In the genomic region with DNA sequence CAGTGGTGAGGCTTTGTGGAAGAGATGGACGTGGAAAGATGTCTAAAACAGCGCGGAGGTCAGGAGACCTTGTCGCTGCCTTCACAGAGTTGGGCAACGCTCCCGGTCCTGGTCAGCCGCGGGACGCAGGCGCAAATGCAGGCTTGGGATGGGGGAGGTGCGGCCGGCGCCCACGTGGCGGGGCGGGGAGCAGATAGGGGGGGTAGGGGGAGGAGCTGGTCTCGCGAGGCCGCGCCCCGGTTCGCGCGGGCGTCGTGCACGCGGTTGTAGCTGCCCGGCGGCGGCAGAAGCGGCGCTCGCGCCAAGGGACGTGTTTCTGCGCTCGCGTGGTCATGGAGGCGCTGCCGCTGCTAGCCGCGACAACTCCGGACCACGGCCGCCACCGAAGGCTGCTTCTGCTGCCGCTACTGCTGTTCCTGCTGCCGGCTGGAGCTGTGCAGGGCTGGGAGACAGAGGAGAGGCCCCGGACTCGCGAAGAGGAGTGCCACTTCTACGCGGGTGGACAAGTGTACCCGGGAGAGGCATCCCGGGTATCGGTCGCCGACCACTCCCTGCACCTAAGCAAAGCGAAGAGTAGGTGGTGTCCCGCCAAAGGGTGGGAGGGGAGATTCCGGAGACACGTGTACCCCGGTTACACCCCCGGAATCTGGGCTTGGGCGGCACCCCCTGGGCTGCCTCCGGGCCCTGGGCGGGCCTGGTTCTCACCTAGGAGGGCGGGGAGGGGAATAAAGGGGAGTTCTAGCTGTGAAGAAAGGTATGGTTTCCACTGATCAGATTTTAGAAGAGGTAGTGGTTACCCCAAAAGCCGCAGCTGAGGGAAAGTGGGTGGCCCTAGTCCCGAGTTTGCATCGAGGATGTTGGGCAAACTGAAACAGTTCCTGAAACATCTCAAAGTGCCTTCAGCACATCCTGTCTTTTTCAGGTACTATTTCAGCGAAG, we compare ENCODE assay signal across 1 cellular context.
TF ChIP-seq lines count a peak whose summit lies in the region.

Gene PRDX4, plus strand, starts transcription at position 255 of the 939 bp plus-strand sequence. Its CDS starts 78 bp downstream, at position 333.

TF ChIP-seq in K562, 482 proteins besides CTCF, POLR2A, EP300 and RAD21 (continued from another document and continues in another):
- TF ChIP-seq, protein P1, sequence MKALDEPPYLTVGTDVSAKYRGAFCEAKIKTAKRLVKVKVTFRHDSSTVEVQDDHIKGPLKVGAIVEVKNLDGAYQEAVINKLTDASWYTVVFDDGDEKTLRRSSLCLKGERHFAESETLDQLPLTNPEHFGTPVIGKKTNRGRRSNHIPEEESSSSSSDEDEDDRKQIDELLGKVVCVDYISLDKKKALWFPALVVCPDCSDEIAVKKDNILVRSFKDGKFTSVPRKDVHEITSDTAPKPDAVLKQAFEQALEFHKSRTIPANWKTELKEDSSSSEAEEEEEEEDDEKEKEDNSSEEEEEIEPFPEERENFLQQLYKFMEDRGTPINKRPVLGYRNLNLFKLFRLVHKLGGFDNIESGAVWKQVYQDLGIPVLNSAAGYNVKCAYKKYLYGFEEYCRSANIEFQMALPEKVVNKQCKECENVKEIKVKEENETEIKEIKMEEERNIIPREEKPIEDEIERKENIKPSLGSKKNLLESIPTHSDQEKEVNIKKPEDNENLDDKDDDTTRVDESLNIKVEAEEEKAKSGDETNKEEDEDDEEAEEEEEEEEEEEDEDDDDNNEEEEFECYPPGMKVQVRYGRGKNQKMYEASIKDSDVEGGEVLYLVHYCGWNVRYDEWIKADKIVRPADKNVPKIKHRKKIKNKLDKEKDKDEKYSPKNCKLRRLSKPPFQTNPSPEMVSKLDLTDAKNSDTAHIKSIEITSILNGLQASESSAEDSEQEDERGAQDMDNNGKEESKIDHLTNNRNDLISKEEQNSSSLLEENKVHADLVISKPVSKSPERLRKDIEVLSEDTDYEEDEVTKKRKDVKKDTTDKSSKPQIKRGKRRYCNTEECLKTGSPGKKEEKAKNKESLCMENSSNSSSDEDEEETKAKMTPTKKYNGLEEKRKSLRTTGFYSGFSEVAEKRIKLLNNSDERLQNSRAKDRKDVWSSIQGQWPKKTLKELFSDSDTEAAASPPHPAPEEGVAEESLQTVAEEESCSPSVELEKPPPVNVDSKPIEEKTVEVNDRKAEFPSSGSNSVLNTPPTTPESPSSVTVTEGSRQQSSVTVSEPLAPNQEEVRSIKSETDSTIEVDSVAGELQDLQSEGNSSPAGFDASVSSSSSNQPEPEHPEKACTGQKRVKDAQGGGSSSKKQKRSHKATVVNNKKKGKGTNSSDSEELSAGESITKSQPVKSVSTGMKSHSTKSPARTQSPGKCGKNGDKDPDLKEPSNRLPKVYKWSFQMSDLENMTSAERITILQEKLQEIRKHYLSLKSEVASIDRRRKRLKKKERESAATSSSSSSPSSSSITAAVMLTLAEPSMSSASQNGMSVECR (CRISPR knock-in tag; IDR thresholded peaks at IDR 0.05): peak; percentile 53
- no peak for TF ChIP-seq TEAD2 (tag; IDR thresholded peaks at IDR 0.05)
- TF ChIP-seq HNRNPK (IDR thresholded peaks at IDR 0.05; ENCODE audit: low read depth, low read length, poor library complexity, severe bottlenecking): no peak
- TF ChIP-seq SIN3A (IDR thresholded peaks at IDR 0.05; ENCODE audit: borderline replicate concordance in 2 of 2, control insufficient read depth in 1 of 2, low read depth in 2 of 2, low read length in 2 of 2): no peak; a peak in 1 of 4 replicates
- no peak for TF ChIP-seq ELF1 (tag; IDR thresholded peaks at IDR 0.05)
- TF ChIP-seq THAP12 (CRISPR knock-in tag; IDR thresholded peaks at IDR 0.05): 0 out of 2 replicates have a peak, but pooled peaks have one; percentile 16
- peak; percentile 12 for TF ChIP-seq PHF20 (IDR thresholded peaks at IDR 0.05; ENCODE audit: partially characterized antibody)
- no peak for TF ChIP-seq FOXJ3 (CRISPR knock-in tag; IDR thresholded peaks at IDR 0.05)
- TF ChIP-seq RBM14 (IDR thresholded peaks at IDR 0.05; ENCODE audit: borderline replicate concordance, insufficient read depth, low read depth, low read length): no peak
- no peak for TF ChIP-seq PRPF4 (IDR thresholded peaks at IDR 0.05; ENCODE audit: insufficient read depth, low read depth, low read length, poor library complexity, severe bottlenecking)
- no peak for TF ChIP-seq NFE2 (IDR thresholded peaks at IDR 0.05; ENCODE audit: low read depth)
- no peak for TF ChIP-seq ZNF696 (CRISPR knock-in tag; conservative IDR thresholded peaks at IDR 0.05)
- TF ChIP-seq SMC3 (conservative IDR thresholded peaks at IDR 0.05; ENCODE audit: insufficient read depth, low read depth, low read length): no peak
- no peak for TF ChIP-seq HMG20B (CRISPR knock-in tag; IDR thresholded peaks at IDR 0.05)
- no peak for TF ChIP-seq ZNF175 (CRISPR knock-in tag; IDR thresholded peaks at IDR 0.05; ENCODE audit: low read depth)
- TF ChIP-seq LARP7 (IDR thresholded peaks at IDR 0.05): no peak
- TF ChIP-seq NCOA4 (IDR thresholded peaks at IDR 0.05; ENCODE audit: partially characterized antibody): no peak
- TF ChIP-seq RHOXF2B (CRISPR knock-in tag; conservative IDR thresholded peaks at IDR 0.05): no peak
- TF ChIP-seq HDGF (IDR thresholded peaks at IDR 0.05): no peak
- no peak for TF ChIP-seq MCM2 (IDR thresholded peaks at IDR 0.05; ENCODE audit: low read depth)
- no peak for TF ChIP-seq NR2F6 (CRISPR knock-in tag; IDR thresholded peaks at IDR 0.05)
- TF ChIP-seq ZNF24 (IDR thresholded peaks at IDR 0.05): no peak
- TF ChIP-seq IRF9 (tag; IDR thresholded peaks at IDR 0.05): no peak
- TF ChIP-seq SREBF2 (CRISPR knock-in tag; IDR thresholded peaks at IDR 0.05): no peak
- 0 out of 2 replicates have a peak, but pooled peaks have one; percentile 8 for TF ChIP-seq SMAD3 (CRISPR knock-in tag; conservative IDR thresholded peaks at IDR 0.05)
- TF ChIP-seq, protein P2, sequence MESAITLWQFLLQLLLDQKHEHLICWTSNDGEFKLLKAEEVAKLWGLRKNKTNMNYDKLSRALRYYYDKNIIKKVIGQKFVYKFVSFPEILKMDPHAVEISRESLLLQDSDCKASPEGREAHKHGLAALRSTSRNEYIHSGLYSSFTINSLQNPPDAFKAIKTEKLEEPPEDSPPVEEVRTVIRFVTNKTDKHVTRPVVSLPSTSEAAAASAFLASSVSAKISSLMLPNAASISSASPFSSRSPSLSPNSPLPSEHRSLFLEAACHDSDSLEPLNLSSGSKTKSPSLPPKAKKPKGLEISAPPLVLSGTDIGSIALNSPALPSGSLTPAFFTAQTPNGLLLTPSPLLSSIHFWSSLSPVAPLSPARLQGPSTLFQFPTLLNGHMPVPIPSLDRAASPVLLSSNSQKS (CRISPR knock-in tag; IDR thresholded peaks at IDR 0.05): no peak
- TF ChIP-seq NR2C2 (CRISPR knock-in tag; IDR thresholded peaks at IDR 0.05): 0 out of 2 replicates have a peak, but pooled peaks have one; percentile 28
- TF ChIP-seq NR2C2 (tag; IDR thresholded peaks at IDR 0.05): peak; percentile 55
- TF ChIP-seq, protein P3, sequence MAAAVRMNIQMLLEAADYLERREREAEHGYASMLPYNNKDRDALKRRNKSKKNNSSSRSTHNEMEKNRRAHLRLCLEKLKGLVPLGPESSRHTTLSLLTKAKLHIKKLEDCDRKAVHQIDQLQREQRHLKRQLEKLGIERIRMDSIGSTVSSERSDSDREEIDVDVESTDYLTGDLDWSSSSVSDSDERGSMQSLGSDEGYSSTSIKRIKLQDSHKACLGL (CRISPR knock-in tag; IDR thresholded peaks at IDR 0.05; ENCODE audit: borderline replicate concordance, poor library complexity, severe bottlenecking): no peak
- no peak for TF ChIP-seq FOXA1 (IDR thresholded peaks at IDR 0.05; ENCODE audit: borderline replicate concordance)
- TF ChIP-seq ZNF75A (CRISPR knock-in tag; IDR thresholded peaks at IDR 0.05): no peak
- peak; percentile 50 for TF ChIP-seq POLR2B (IDR thresholded peaks at IDR 0.05; ENCODE audit: low read depth, partially characterized antibody)
- no peak for TF ChIP-seq BDP1 (IDR thresholded peaks at IDR 0.05; ENCODE audit: insufficient read depth, insufficient read length)
- TF ChIP-seq ZKSCAN1 (IDR thresholded peaks at IDR 0.05; ENCODE audit: low read depth, low read length): no peak
- TF ChIP-seq, protein P4, sequence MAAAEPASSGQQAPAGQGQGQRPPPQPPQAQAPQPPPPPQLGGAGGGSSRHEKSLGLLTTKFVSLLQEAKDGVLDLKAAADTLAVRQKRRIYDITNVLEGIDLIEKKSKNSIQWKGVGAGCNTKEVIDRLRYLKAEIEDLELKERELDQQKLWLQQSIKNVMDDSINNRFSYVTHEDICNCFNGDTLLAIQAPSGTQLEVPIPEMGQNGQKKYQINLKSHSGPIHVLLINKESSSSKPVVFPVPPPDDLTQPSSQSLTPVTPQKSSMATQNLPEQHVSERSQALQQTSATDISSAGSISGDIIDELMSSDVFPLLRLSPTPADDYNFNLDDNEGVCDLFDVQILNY (CRISPR knock-in tag; IDR thresholded peaks at IDR 0.05): no peak
- TF ChIP-seq SMARCA5 (IDR thresholded peaks at IDR 0.05): no peak
- 0 out of 4 replicates have a peak, but pooled peaks of 1 of the 2 experiments have one; percentile 74 for TF ChIP-seq MLX (CRISPR knock-in tag; conservative IDR thresholded peaks at IDR 0.05)
- TF ChIP-seq ZNF311 (CRISPR knock-in tag; IDR thresholded peaks at IDR 0.05): no peak
- TF ChIP-seq ZNF766 (CRISPR knock-in tag; conservative IDR thresholded peaks at IDR 0.05): no peak
- no peak for TF ChIP-seq BRCA1 (IDR thresholded peaks at IDR 0.05)
- no peak for TF ChIP-seq BRCA1 (CRISPR knock-in tag; IDR thresholded peaks at IDR 0.05)
- TF ChIP-seq ZNF3 (CRISPR knock-in tag; IDR thresholded peaks at IDR 0.05): no peak
- TF ChIP-seq ELF2 (CRISPR knock-in tag; IDR thresholded peaks at IDR 0.05): no peak
- TF ChIP-seq ZC3H11A (IDR thresholded peaks at IDR 0.05; ENCODE audit: low read depth, low read length): no peak
- no peak for TF ChIP-seq SIRT6 (IDR thresholded peaks at IDR 0.05; ENCODE audit: low read depth, low read length)
- TF ChIP-seq ARID3A (IDR thresholded peaks at IDR 0.05; ENCODE audit: borderline replicate concordance, low read depth, low read length): no peak
- TF ChIP-seq FUS (optimal IDR thresholded peaks at IDR 0.05; ENCODE audit: low read depth, low read length): no peak
- TF ChIP-seq CREM (IDR thresholded peaks at IDR 0.05; ENCODE audit: low read depth): peak; percentile 64
- TF ChIP-seq KDM4B (IDR thresholded peaks at IDR 0.05; ENCODE audit: borderline replicate concordance in 2 of 2, low read depth in 1 of 2): no peak
- TF ChIP-seq ETV5 (CRISPR knock-in tag; IDR thresholded peaks at IDR 0.05; ENCODE audit: low read depth): no peak
- no peak for TF ChIP-seq DNMT1 (IDR thresholded peaks at IDR 0.05)
- no peak for TF ChIP-seq ZFPM2 (CRISPR knock-in tag; IDR thresholded peaks at IDR 0.05)
- TF ChIP-seq STAT5A (IDR thresholded peaks at IDR 0.05; ENCODE audit: borderline replicate concordance, low read length): no peak
- no peak for TF ChIP-seq PHF21A (IDR thresholded peaks at IDR 0.05; ENCODE audit: borderline replicate concordance, low read depth)
- no peak for TF ChIP-seq MEF2D (tag; conservative IDR thresholded peaks at IDR 0.05; ENCODE audit: low read depth)
- peak; percentile 70 for TF ChIP-seq TAF1 (IDR thresholded peaks at IDR 0.05; ENCODE audit: control insufficient read depth, extremely low read depth, insufficient read depth, low read length, severe bottlenecking)
- TF ChIP-seq, protein P5, sequence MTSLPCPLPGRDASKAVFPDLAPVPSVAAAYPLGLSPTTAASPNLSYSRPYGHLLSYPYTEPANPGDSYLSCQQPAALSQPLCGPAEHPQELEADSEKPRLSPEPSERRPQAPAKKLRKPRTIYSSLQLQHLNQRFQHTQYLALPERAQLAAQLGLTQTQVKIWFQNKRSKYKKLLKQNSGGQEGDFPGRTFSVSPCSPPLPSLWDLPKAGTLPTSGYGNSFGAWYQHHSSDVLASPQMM (CRISPR knock-in tag; IDR thresholded peaks at IDR 0.05): no peak
- no peak for TF ChIP-seq LCOR (CRISPR knock-in tag; IDR thresholded peaks at IDR 0.05)
- TF ChIP-seq TAL1 (IDR thresholded peaks at IDR 0.05): no peak
- TF ChIP-seq POLR3G (IDR thresholded peaks at IDR 0.05; ENCODE audit: extremely low read depth, insufficient read length, insufficient replicate concordance): no peak
